Comparison of ENCODE assay signal across 8 cellular contexts in the genomic region with DNA sequence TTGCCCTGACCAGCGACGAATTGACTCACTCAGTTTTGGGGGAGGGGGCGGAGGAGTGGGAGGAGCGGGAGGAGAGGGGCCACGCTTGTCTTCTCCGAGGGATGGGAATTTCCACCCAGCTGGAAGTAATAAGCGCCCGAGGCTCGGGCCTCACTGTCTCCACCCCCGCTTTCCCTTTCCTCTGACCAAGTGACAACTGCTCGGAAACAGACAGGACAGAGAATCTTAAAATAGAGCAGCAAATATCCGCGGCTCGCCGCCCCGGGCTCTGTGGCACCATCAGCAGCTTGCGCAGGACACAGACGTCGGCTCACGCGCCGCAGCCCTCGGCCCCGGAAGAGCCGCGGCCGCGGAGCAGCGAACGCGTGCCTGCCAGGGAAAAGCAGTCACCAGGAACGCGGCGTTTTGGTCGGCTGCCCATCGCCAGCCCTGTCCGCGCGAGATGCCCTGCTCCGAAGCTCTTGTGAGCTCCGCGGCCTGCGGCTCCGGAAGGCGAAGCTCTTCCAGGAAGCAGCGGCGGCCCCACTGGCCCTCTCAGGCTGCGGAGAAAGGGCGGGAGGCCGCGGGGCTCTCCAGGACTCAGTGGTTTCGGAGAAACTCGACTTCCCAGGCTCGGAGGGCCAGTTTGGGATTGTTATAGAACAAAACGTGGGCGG. TPM values are rescaled to one million over a fixed set of nuclear protein-coding genes. Genes with fewer than 3 reads are reported as not detected.
DNase-seq lines count a peak whose midpoint lies in the region; ATAC-seq lines count a peak whose summit lies in the region.

No MANE protein-coding gene starts in this region.

- H3K27me3 ChIP-seq in NT2/D1 (ENCODE audit: insufficient read depth, insufficient read length) (peaks cover 88% of the 10 kb centered on the region), mucosa of stomach (ENCODE audit: control insufficient read depth, insufficient read depth, low read length) (peaks cover 15% of the 10 kb centered on the region)

- in situ Hi-C loops in ACHN (cut with HindIII; ENCODE audit: low pct_ligation_motif_present, low pct_unique_long_range_greater_than_20kb, low sequenced_read_pairs), result no loop called here

- DNase-seq in ACHN (peak; percentile 80), NT2/D1 (ENCODE audit: low read depth, low spot score) (no peak)
- peak; percentile 76 for DNase-seq in activated T-cell treated with anti-CD3 and anti-CD28 coated beads, Interleukin-2, amount 50 U/mL, for 24 hours
- peak; percentile 67 to 84 for DNase-seq in stimulated activated naive CD8-positive, alpha-beta T cell treated with anti-CD3 and anti-CD28 coated beads, Interleukin-15, amount 100 ng/mL, for 72 hours

- H3K36me3 ChIP-seq in NT2/D1 (ENCODE audit: insufficient read depth, insufficient read length, low read length) (no peaks in the 10 kb centered on the region), mucosa of stomach (ENCODE audit: control insufficient read depth, insufficient read depth, low read length) (no peaks in the 10 kb centered on the region)

- H3K4me3 ChIP-seq in NT2/D1 (ENCODE audit: insufficient read length, low read depth), result peak overlapping the region; percentile 42
- peak overlapping the region; percentile 40 for H3K4me3 ChIP-seq in mucosa of stomach (ENCODE audit: low read length)

- no peaks in the 10 kb centered on the region for H3K36me3 Mint-ChIP-seq in activated T-cell treated with anti-CD3 and anti-CD28 coated beads, Interleukin-2, amount 50 U/mL, for 24 hours (ENCODE audit: low read depth)

- no peaks in the 10 kb centered on the region for H3K9me3 ChIP-seq in NT2/D1 (ENCODE audit: insufficient read depth, low read length)
- no peaks in the 10 kb centered on the region for H3K9me3 ChIP-seq in mucosa of stomach (ENCODE audit: control insufficient read depth, low read length)

- H3K9me3 Mint-ChIP-seq in activated T-cell treated with anti-CD3 and anti-CD28 coated beads, Interleukin-2, amount 50 U/mL, for 24 hours, result peaks cover 3% of the 10 kb centered on the region
- peaks cover 5 to 10% of the 10 kb centered on the region in 2 donors for H3K9me3 Mint-ChIP-seq in stimulated activated naive CD8-positive, alpha-beta T cell treated with anti-CD3 and anti-CD28 coated beads, Interleukin-15, amount 100 ng/mL, for 72 hours

- peak overlapping the region; percentile 78 for H3K4me3 Mint-ChIP-seq in activated T-cell treated with anti-CD3 and anti-CD28 coated beads, Interleukin-2, amount 50 U/mL, for 24 hours
- H3K4me3 Mint-ChIP-seq in stimulated activated naive CD8-positive, alpha-beta T cell treated with anti-CD3 and anti-CD28 coated beads, Interleukin-15, amount 100 ng/mL, for 72 hours, result peak overlapping the region; percentile 85 to 86

- peak overlapping the region; percentile 96 for H3K27ac Mint-ChIP-seq in activated T-cell treated with anti-CD3 and anti-CD28 coated beads, Interleukin-2, amount 50 U/mL, for 24 hours
- peak overlapping the region; percentile 99 to 100 for H3K27ac Mint-ChIP-seq in stimulated activated naive CD8-positive, alpha-beta T cell treated with anti-CD3 and anti-CD28 coated beads, Interleukin-15, amount 100 ng/mL, for 72 hours

- H3K4me1 Mint-ChIP-seq in activated T-cell treated with anti-CD3 and anti-CD28 coated beads, Interleukin-2, amount 50 U/mL, for 24 hours (ENCODE audit: low read depth), result peaks cover 68% of the 10 kb centered on the region
- peaks cover 95% of the 10 kb centered on the region for H3K4me1 Mint-ChIP-seq in stimulated activated naive CD8-positive, alpha-beta T cell treated with anti-CD3 and anti-CD28 coated beads, Interleukin-15, amount 100 ng/mL, for 72 hours

- H3K9ac ChIP-seq in NT2/D1 (ENCODE audit: insufficient read length, low read depth) (peak overlapping the region; percentile 78), mucosa of stomach (ENCODE audit: low read length) (peak overlapping the region; percentile 68)

- ATAC-seq in GM18511 (IDR thresholded peaks at IDR 0.05; ENCODE audit: unreplicated experiment) (peak; percentile 42), HG03108 (IDR thresholded peaks at IDR 0.05; ENCODE audit: unreplicated experiment) (peak; percentile 34), esophagus mucosa (peak; percentile 63)
- peak; percentile 41 for ATAC-seq in stimulated activated naive CD8-positive, alpha-beta T cell treated with anti-CD3 and anti-CD28 coated beads, Interleukin-15, amount 100 ng/mL, for 72 hours

- H3K4me1 ChIP-seq in NT2/D1 (ENCODE audit: insufficient read depth, insufficient read length) (peaks cover 11% of the 10 kb centered on the region), mucosa of stomach (ENCODE audit: control insufficient read depth, insufficient read depth, low read length) (peaks cover 29% of the 10 kb centered on the region)

- H3K27me3 Mint-ChIP-seq in activated T-cell treated with anti-CD3 and anti-CD28 coated beads, Interleukin-2, amount 50 U/mL, for 24 hours, result peaks cover 64% of the 10 kb centered on the region
- H3K27me3 Mint-ChIP-seq in stimulated activated naive CD8-positive, alpha-beta T cell treated with anti-CD3 and anti-CD28 coated beads, Interleukin-15, amount 100 ng/mL, for 72 hours, result peaks cover 59% of the 10 kb centered on the region

RNA-seq across cellular contexts. Expression of gene RGS16, which starts 10.7 kb away (rescaled TPM):
- total RNA-seq in esophagus mucosa, result 1.3 TPM

RNA-seq across cellular contexts. Expression of gene RNASEL, which starts 25.9 kb away (rescaled TPM):
- 6.1 TPM for total RNA-seq in esophagus mucosa
